ENCODE assay signal across 7 cellular contexts in the genomic region with DNA sequence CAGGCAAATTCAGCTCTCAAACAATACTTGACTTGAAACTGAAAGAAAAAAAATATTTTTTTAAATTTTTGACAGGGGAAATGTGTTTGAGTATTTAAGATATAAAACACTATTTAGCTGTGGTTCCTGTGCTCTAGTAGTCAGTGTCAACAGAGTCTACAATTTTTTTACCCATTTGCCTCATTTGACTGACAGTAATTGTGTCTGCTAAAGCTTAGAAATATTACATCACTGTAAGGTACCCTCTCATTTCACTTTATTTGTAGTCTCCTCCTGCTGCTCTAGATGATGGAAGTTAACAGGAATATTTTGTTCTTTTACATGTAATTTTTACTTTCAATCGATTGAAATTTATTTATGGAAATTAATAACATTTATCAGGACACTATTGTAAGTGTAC.
"Had no signal": no experiment of that assay in that cellular context is flagged by ENCODE, and none has a peak within 500 bp of the region (broad histone marks: within the 10 kb centered on the region; RNA-seq: fewer than 3 reads in every experiment).

No MANE protein-coding gene starts in this region.

- H3K27ac ChIP-seq: HL-60 had no signal

- H3K4me3 ChIP-seq: K562 had no signal

- H3K27me3 Mint-ChIP-seq: IgD-negative memory B cell had no signal

- H3K4me1 Mint-ChIP-seq: IgD-negative memory B cell had no signal

- H3K4me3 Mint-ChIP-seq: IgD-negative memory B cell had no signal

- H3K36me3 Mint-ChIP-seq: IgD-negative memory B cell had no signal

- DNase-seq: IMR-90, KBM-7, KG1 had no signal

- ATAC-seq: HepG2, K562 had no signal

- H3K27ac Mint-ChIP-seq: IgD-negative memory B cell had no signal
